ENCODE assay signal across 9 cellular contexts in the genomic region with DNA sequence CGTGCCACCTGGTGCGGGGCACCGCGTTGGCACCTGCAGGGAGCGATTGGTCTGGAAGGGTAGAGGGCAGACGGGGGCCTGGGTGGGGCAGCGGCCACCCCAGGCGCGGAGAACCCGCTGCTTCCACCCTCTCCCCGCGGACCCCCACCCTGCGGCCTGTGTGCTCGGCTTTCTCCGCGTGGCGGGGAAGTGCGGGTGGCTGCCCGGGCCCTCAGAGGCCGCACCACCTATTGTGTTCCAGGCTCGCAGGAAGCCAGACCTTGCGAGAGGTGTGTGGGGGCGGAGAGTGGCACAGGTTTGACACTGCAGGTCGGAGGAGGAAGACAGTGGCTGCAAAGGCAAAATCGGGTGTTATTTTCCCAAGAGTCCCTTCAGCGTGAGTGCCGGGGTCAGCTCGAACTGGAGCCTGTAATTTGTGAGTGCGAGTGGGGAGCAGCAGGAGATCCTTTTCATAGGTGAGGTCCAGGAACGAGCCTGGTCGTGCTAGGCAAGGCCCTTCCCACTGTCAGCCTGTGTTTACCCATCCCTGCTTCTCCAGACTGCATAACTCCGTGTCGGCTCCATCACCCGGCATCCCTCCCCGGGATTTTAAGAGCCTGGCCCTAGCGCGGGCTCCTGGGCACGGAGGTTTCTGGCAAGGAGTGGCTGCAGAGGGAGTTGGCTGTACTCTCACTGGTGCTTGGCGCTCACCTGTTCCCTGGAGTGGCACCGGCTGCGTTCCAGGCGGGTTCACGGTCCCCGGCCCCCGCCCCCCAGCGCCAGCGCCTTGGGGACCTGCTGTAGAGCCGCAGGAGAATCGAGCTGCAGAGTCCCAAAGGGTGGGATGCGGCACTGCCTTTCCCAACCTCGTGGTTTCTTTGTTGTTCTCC. TPM values are rescaled to one million over a fixed set of nuclear protein-coding genes. Genes with fewer than 3 reads are reported as not detected.
A peak's percentile ranks its signal among the peaks of the same experiment; 100 is the strongest.
DNase-seq lines count a peak whose midpoint lies in the region; ATAC-seq, FAIRE-seq and TF ChIP-seq lines count a peak whose summit lies in the region.
"Had no signal": no experiment of that assay in that cellular context is flagged by ENCODE, and none has a peak within 500 bp of the region (broad histone marks: within the 10 kb centered on the region; RNA-seq: fewer than 3 reads in every experiment).

No MANE protein-coding gene starts in this region.

- in situ Hi-C loops in transverse colon (cut with MboI; ENCODE audit: low pct_ligation_motif_present in 1 of 4, low pct_unique_long_range_greater_than_20kb in 1 of 4, low sequenced_read_pairs in 3 of 4): no loop called here

- peaks cover 8% of the 10 kb centered on the region for H3K4me1 Mint-ChIP-seq in activated T-helper 17 cell treated with anti-CD3 and anti-CD28 coated beads, Interleukin-2, amount 50 U/mL, for 72 hours

- peak overlapping the region; percentile 48 for H3K4me3 ChIP-seq in GM12875 (ENCODE audit: low read depth, low read length)
- H3K4me3 ChIP-seq in left lung: peak overlapping the region; percentile 26 to 32
- H3K4me3 ChIP-seq in transverse colon: peak overlapping the region in 3 of 4 donors; percentile 20 to 61 (median 38)

- WGBS in transverse colon (ENCODE audit: low coverage in 1 of 2), 2 donors: 5% methylated on average over 44 of the region's 51 CpGs; no CpG with 5 or more reads in 1 of the 2 donors

- no peak for TF ChIP-seq EP300 in transverse colon (IDR thresholded peaks at IDR 0.05; ENCODE audit: low read depth)

- no peaks in the 10 kb centered on the region for H3K36me3 Mint-ChIP-seq in activated T-helper 17 cell treated with anti-CD3 and anti-CD28 coated beads, Interleukin-2, amount 50 U/mL, for 72 hours (ENCODE audit: low read depth)

- H3K27me3 ChIP-seq in left lung (peaks cover 41 to 75% of the 10 kb centered on the region in 2 donors), transverse colon (peaks cover 73% of the 10 kb centered on the region)

- H3K4me1 ChIP-seq in left lung (peaks cover 16 to 23% of the 10 kb centered on the region in 2 donors), transverse colon (peaks cover 17 to 37% (median 26%) of the 10 kb centered on the region in 4 donors)

- no peak for FAIRE-seq in urothelium cell line (lab: Jason Lieb, UNC)
- FAIRE-seq: colon had no signal

- H3K36me3 ChIP-seq in left lung: no peaks in the 10 kb centered on the region
- no peaks in the 10 kb centered on the region for H3K36me3 ChIP-seq in transverse colon

- H3K27ac ChIP-seq in left lung (no peak overlapping the region), transverse colon (no peak overlapping the region)

- TF ChIP-seq CTCF in GM12875 (IDR thresholded peaks at IDR 0.05; ENCODE audit: borderline replicate concordance, insufficient read depth, low read depth, low read length) (no peak), left lung (IDR thresholded peaks at IDR 0.05) (no peak), transverse colon (IDR thresholded peaks at IDR 0.05) (no peak)

- no peaks in the 10 kb centered on the region for H3K9me3 Mint-ChIP-seq in activated T-helper 17 cell treated with anti-CD3 and anti-CD28 coated beads, Interleukin-2, amount 50 U/mL, for 72 hours

- intact Hi-C loops in left lung (cut with DNase I) (no loop called here), transverse colon (cut with DNase I; ENCODE audit: low total_unique reads) (no loop called here)

- H3K9me3 ChIP-seq in left lung (peaks cover 0 to 2% of the 10 kb centered on the region in 2 donors), transverse colon (no peaks in the 10 kb centered on the region)

- TF ChIP-seq POLR2A in transverse colon (IDR thresholded peaks at IDR 0.05): no peak

- DNase-seq in NCI-H1105 treated with DMSO at 0.1 percent for 48 hours (lab: John Stamatoyannopoulos, UW) (peak; percentile 87), left lung (peak in 1 of 2 donors; percentile 67), transverse colon (no peak), glomerular visceral epithelial cell (ENCODE audit: extremely low spot score) (no peak), urothelium cell line (ENCODE audit: low spot score) (no peak), GDM1 (lab: John Stamatoyannopoulos, UW) (no peak)

- ATAC-seq in activated T-helper 17 cell treated with anti-CD3 and anti-CD28 coated beads, Interleukin-2, amount 50 U/mL, for 72 hours (replicated peaks): peak; percentile 37
- peak; percentile 34 for ATAC-seq in left lung

- peak overlapping the region; percentile 68 for H3K4me3 Mint-ChIP-seq in activated T-helper 17 cell treated with anti-CD3 and anti-CD28 coated beads, Interleukin-2, amount 50 U/mL, for 72 hours

- no peak overlapping the region for H3K27ac Mint-ChIP-seq in activated T-helper 17 cell treated with anti-CD3 and anti-CD28 coated beads, Interleukin-2, amount 50 U/mL, for 72 hours

- H3K27me3 Mint-ChIP-seq in activated T-helper 17 cell treated with anti-CD3 and anti-CD28 coated beads, Interleukin-2, amount 50 U/mL, for 72 hours: peaks cover 49% of the 10 kb centered on the region

RNA-seq across cellular contexts. Expression of a gene that starts 0.9 kb away (rescaled TPM):
- total RNA-seq in activated T-helper 17 cell treated with anti-CD3 and anti-CD28 coated beads, Interleukin-2, amount 50 U/mL, for 72 hours: under 1 TPM; 0.34 to 0.58 TPM
- total RNA-seq in left lung (10 to 100 TPM in 1 of 2 donors, 1 to 10 TPM in 1; 9.9 to 15.8 TPM), transverse colon (1 to 10 TPM in 3 of 4 donors, under 1 TPM in 1; 0.37 to 9.4 (median 6.5) TPM)
